Comparison of ENCODE assay signal across 11 cellular contexts in the genomic region with DNA sequence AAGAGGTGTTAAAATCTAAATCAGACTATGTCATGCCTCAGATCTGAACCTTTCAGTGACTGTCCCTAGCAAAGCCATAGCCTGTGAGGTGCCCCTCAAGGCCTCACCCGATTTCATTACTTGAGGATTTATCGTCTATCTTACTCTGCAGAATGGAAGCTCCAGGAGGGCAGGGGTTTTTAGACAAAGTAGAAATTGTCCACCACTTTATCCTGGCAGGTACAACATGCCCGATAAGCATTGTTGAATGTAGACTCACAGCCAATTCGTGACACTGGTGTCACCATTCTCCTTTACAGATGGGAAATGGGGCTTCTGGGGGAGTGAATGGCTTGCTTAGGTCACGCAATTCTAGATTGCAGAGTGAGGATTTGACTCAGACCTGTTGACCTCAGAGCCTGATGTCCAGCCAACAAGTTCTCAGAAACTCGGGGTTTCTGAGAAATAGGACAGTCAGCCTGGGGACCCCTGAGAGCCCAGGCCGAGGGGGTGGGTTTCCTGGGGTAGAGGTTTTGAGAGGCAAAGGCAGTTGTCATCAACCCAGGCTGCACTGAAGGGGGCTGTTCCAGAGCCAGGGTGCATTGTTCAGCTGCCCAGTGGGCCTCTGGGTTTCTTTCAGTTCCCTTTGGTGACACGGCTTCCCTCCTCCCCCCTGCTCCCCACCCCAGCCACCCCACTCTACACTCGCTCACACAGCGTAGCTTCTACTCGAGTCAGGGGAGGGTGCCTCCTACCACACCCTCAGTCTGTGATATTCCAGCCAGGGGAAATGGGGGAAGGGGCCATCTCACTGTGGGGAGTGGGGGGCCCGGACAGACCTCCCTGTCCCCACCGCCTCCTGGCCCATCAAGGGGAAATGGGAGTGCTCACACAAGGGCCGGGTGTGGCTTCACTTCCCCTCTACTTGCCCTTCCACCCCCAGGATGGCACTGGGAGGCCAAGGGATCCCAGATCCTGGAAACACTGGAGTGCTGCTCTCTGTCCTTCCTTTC. TPM values are rescaled to one million over a fixed set of nuclear protein-coding genes. Genes with fewer than 3 reads are reported as not detected.
DNase-seq lines count a peak whose midpoint lies in the region; ATAC-seq and TF ChIP-seq lines count a peak whose summit lies in the region.
"Had no signal": no experiment of that assay in that cellular context is flagged by ENCODE, and none has a peak within 500 bp of the region (broad histone marks: within the 10 kb centered on the region; RNA-seq: fewer than 3 reads in every experiment).

No MANE protein-coding gene starts in this region.

- H3K4me1 Mint-ChIP-seq in chondrocyte (ENCODE audit: low read depth), result peaks cover 8% of the 10 kb centered on the region
- peaks cover 7% of the 10 kb centered on the region for H3K4me1 Mint-ChIP-seq in glutamatergic neuron (ENCODE audit: low read depth, unreplicated experiment)

- ATAC-seq in GM18517 (IDR thresholded peaks at IDR 0.05; ENCODE audit: unreplicated experiment), result peak; percentile 35
- peak; percentile 26 for ATAC-seq in GM21619 (IDR thresholded peaks at IDR 0.05; ENCODE audit: unreplicated experiment)
- ATAC-seq in HG03520 (IDR thresholded peaks at IDR 0.05; ENCODE audit: unreplicated experiment), result peak; percentile 40

- H3K27me3 Mint-ChIP-seq in chondrocyte (ENCODE audit: low read depth), result peaks cover 23% of the 10 kb centered on the region
- H3K27me3 Mint-ChIP-seq in glutamatergic neuron (ENCODE audit: unreplicated experiment), result peaks cover 11% of the 10 kb centered on the region

- DNase-seq in medulla oblongata (ENCODE audit: extremely low spot score), result peak; percentile 55
- DNase-seq in chondrocyte (ENCODE audit: low spot score), result no peak
- DNase-seq in activated CD4-positive, alpha-beta T cell treated with anti-CD3 and anti-CD28 coated beads for 1 hour, result no peak
- DNase-seq in activated effector memory CD4-positive, alpha-beta T cell treated with anti-CD3 and anti-CD28 coated beads, Interleukin-2, amount 50 U/mL, for 16 hours, result no peak
- no peak for DNase-seq in glutamatergic neuron
- DNase-seq: activated naive CD4-positive, alpha-beta T cell treated with anti-CD3 and anti-CD28 coated beads, Interleukin-2, amount 50 U/mL, for 16 hours; T1000 had no signal

- TF ChIP-seq CTCF in chondrocyte (IDR thresholded peaks at IDR 0.05) (no peak), glutamatergic neuron (IDR thresholded peaks at IDR 0.05; ENCODE audit: partially characterized antibody, unreplicated experiment) (no peak)

- H3K27ac Mint-ChIP-seq in chondrocyte (ENCODE audit: unreplicated experiment) (no peak overlapping the region), glutamatergic neuron (ENCODE audit: unreplicated experiment) (no peak overlapping the region)

- H3K36me3 Mint-ChIP-seq in chondrocyte (ENCODE audit: low read depth), result no peaks in the 10 kb centered on the region
- peaks cover 5% of the 10 kb centered on the region for H3K36me3 Mint-ChIP-seq in glutamatergic neuron (ENCODE audit: unreplicated experiment)

- H3K9me3 Mint-ChIP-seq in chondrocyte (ENCODE audit: low read depth), result no peaks in the 10 kb centered on the region
- peaks cover 2% of the 10 kb centered on the region for H3K9me3 Mint-ChIP-seq in glutamatergic neuron (ENCODE audit: unreplicated experiment)

- H3K4me3 Mint-ChIP-seq in chondrocyte (ENCODE audit: unreplicated experiment) (no peak overlapping the region), glutamatergic neuron (ENCODE audit: unreplicated experiment) (no peak overlapping the region)

RNA-seq across cellular contexts. Expression of a gene that starts 3.1 kb away (rescaled TPM):
- total RNA-seq in chondrocyte (0.26 to 0.53 TPM (median 0.37 TPM) in 3 replicates), glutamatergic neuron (ENCODE audit: unreplicated experiment) (not detected)

RNA-seq across cellular contexts. Expression of a gene that starts 24.1 kb away (rescaled TPM):
- total RNA-seq in chondrocyte, result 1.3 to 1.5 TPM in 2 of 3 replicates, not detected in the other
- 2.2 TPM for total RNA-seq in glutamatergic neuron (ENCODE audit: unreplicated experiment)
- total RNA-seq: endothelial cell of umbilical vein had no signal
